5 cellular contexts compared by ENCODE assay signal in the genomic region with DNA sequence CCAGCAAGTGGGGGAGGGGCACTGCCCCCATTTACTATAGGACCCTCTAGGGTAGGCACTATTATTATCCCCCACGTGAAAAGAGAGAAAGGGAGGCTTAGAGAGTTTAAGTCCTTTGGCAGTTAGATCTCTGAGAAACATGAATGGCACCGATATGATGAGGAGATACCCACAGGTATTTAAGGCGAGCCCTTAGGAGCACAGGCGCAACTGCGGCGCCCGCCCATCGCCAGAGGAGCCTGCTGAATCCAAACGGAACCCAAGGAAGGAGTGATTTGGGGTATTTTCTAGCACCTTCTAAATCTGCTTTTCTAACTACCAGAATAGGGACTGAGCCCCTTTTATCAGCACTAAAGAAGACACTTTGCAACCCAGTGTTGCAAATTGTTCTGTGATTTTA. TPM values are rescaled to one million over a fixed set of nuclear protein-coding genes. Genes with fewer than 3 reads are reported as not detected.
"Had no signal": no experiment of that assay in that cellular context is flagged by ENCODE, and none has a peak within 500 bp of the region (broad histone marks: within the 10 kb centered on the region; RNA-seq: fewer than 3 reads in every experiment).

No MANE protein-coding gene starts in this region.

RNA-seq across cellular contexts. Expression of gene CFC1, which starts 0.6 kb away (rescaled TPM):
- total RNA-seq: M059J, PC-3, Peyer's patch, SJCRH30, SK-MEL-5 had no signal

RNA-seq across cellular contexts. Expression of gene POTEJ, which starts 11.3 kb away (rescaled TPM):
- total RNA-seq: M059J, PC-3, SK-MEL-5 had no signal
